Comparison of ENCODE assay signal across 14 cellular contexts in the genomic region with DNA sequence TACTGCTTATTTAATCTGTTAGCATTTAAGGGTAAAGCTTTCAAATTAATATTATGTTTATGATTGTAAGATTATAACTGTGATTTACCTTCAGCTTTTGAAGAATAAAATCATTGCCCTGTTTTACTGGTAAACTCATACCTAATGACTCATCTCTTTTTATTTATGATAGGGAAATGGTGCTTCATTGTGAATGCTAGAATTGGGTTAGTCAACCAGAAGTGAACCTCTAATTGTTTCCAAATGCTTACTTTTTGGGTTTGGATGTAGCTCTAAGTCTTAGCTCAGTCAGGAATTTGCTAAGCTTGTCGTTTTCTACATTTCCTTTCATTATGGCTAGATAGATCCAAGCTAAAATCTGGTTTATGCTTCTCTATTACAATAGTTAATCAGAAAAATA. TPM values are rescaled to one million over a fixed set of nuclear protein-coding genes. Genes with fewer than 3 reads are reported as not detected.
DNase-seq lines count a peak whose midpoint lies in the region; ATAC-seq and TF ChIP-seq lines count a peak whose summit lies in the region.
"Had no signal": no experiment of that assay in that cellular context is flagged by ENCODE, and none has a peak within 500 bp of the region (broad histone marks: within the 10 kb centered on the region; RNA-seq: fewer than 3 reads in every experiment).

No MANE protein-coding gene starts in this region.

- H3K36me3 Mint-ChIP-seq in activated naive CD4-positive, alpha-beta T cell treated with anti-CD3 and anti-CD28 coated beads, Interleukin-2, amount 50 U/mL, for 72 hours, result peaks cover 21 to 58% of the 10 kb centered on the region in 2 donors
- peaks cover 43% of the 10 kb centered on the region for H3K36me3 Mint-ChIP-seq in CD8-positive, alpha-beta T cell

- peaks cover 4 to 35% of the 10 kb centered on the region in 2 donors for H3K9me3 Mint-ChIP-seq in activated naive CD4-positive, alpha-beta T cell treated with anti-CD3 and anti-CD28 coated beads, Interleukin-2, amount 50 U/mL, for 72 hours
- peaks cover 13% of the 10 kb centered on the region for H3K9me3 Mint-ChIP-seq in CD8-positive, alpha-beta T cell

- H3K4me3 ChIP-seq in SK-N-MC, result peak overlapping the region; percentile 58
- H3K4me3 ChIP-seq in CD8-positive, alpha-beta T cell (ENCODE audit: low read depth, low read length), result no peak overlapping the region
- H3K4me3 ChIP-seq: heart left ventricle had no signal

- no peak for DNase-seq in activated naive CD4-positive, alpha-beta T cell treated with anti-CD3 and anti-CD28 coated beads, Interleukin-2, amount 50 U/mL, for 72 hours (ENCODE audit: low spot score in 2 of 2)
- no peak for DNase-seq in activated naive CD4-positive, alpha-beta T cell (lab: John Stamatoyannopoulos, UW)
- peak; percentile 92 for DNase-seq in SK-N-MC (ENCODE audit: low read depth, low spot score)
- DNase-seq in fibroblast of peridontal ligament (ENCODE audit: extremely low read depth), result peak; percentile 98
- peak; percentile 90 for DNase-seq in stromal cell of bone marrow (ENCODE audit: low read depth)
- DNase-seq in KBM-7, result no peak
- no peak for DNase-seq in NCI-H2227 (lab: John Stamatoyannopoulos, UW; ENCODE audit: unreplicated experiment)
- DNase-seq in CD8-positive, alpha-beta T cell, result no peak
- DNase-seq: activated CD4-positive, alpha-beta T cell treated with anti-CD3 and anti-CD28 coated beads, Interleukin-2, amount 50 U/mL, for 48 hours; caudate nucleus; CD4-positive, CD25-positive, alpha-beta regulatory T cell; heart left ventricle; NCI-H2171 treated with DMSO at 0.1 percent for 48 hours had no signal

- ATAC-seq in activated naive CD4-positive, alpha-beta T cell treated with anti-CD3 and anti-CD28 coated beads, Interleukin-2, amount 50 U/mL, for 72 hours, result peak; percentile 13 to 68
- no peak for ATAC-seq in CD8-positive, alpha-beta T cell

- intact Hi-C loops in CD8-positive, alpha-beta T cell (cut with DNase I, micrococcal nuclease), result no loop called here

- in situ Hi-C loops in KBM-7 (cut with MboI; ENCODE audit: low pct_unique_long_range_greater_than_20kb, low sequenced_read_pairs), result no loop called here

- peaks cover 14% of the 10 kb centered on the region for H3K36me3 ChIP-seq in SK-N-MC (ENCODE audit: insufficient read depth, low read length)
- H3K36me3 ChIP-seq in CD8-positive, alpha-beta T cell (ENCODE audit: insufficient read depth, low read length), result no peaks in the 10 kb centered on the region

- no peak overlapping the region for H3K4me3 Mint-ChIP-seq in CD8-positive, alpha-beta T cell
- H3K4me3 Mint-ChIP-seq: CD4-positive, CD25-positive, alpha-beta regulatory T cell; stimulated activated naive CD8-positive, alpha-beta T cell treated with anti-CD3 and anti-CD28 coated beads, Interleukin-15, Interleukin-2, amounts not matched to agents 100 ng/mL and 50 ng/mL, for 24 hours had no signal

- H3K9me3 ChIP-seq in SK-N-MC (ENCODE audit: low read depth, low read length), result no peaks in the 10 kb centered on the region
- no peaks in the 10 kb centered on the region for H3K9me3 ChIP-seq in CD8-positive, alpha-beta T cell (ENCODE audit: low read length)
- H3K9me3 ChIP-seq: heart left ventricle had no signal

- peak overlapping the region; percentile 99 for H3K27ac ChIP-seq in SK-N-MC
- H3K27ac ChIP-seq in CD8-positive, alpha-beta T cell (ENCODE audit: low read depth, low read length), result no peak overlapping the region

- H3K27me3 Mint-ChIP-seq in CD8-positive, alpha-beta T cell (ENCODE audit: low read depth), result no peaks in the 10 kb centered on the region
- H3K27me3 Mint-ChIP-seq: CD4-positive, CD25-positive, alpha-beta regulatory T cell; stimulated activated naive CD8-positive, alpha-beta T cell treated with anti-CD3 and anti-CD28 coated beads, Interleukin-15, Interleukin-2, amounts not matched to agents 100 ng/mL and 50 ng/mL, for 24 hours had no signal

- peaks cover 9% of the 10 kb centered on the region for H3K4me1 ChIP-seq in CD8-positive, alpha-beta T cell (ENCODE audit: insufficient read depth, low read length)

- TF ChIP-seq CTCF in CD8-positive, alpha-beta T cell (IDR thresholded peaks at IDR 0.05), result no peak

- CTCF ChIA-PET in CD8-positive, alpha-beta T cell (lab: Charles Lee), result interaction anchor here (1.0 kb wide), 1 partner anchor 20 kb away, joined by 3 read pairs; no protein-coding TSS in a partner anchor

- peaks cover 55% of the 10 kb centered on the region for H3K4me1 Mint-ChIP-seq in CD8-positive, alpha-beta T cell (ENCODE audit: low read depth)

- peak overlapping the region; percentile 70 for H3K9ac ChIP-seq in SK-N-MC (ENCODE audit: insufficient read length)

- POLR2A ChIA-PET in CD8-positive, alpha-beta T cell (lab: Charles Lee), result interaction anchor here (1.0 to 1.3 kb wide), 2 partner anchors 281 to 290 kb away, joined by 3 to 6 read pairs; a partner anchor contains a TSS

- no peaks in the 10 kb centered on the region for H3K27me3 ChIP-seq in CD8-positive, alpha-beta T cell (ENCODE audit: insufficient read depth, low read length)
- H3K27me3 ChIP-seq: heart left ventricle had no signal

- H3K27ac Mint-ChIP-seq in activated naive CD4-positive, alpha-beta T cell treated with anti-CD3 and anti-CD28 coated beads, Interleukin-2, amount 50 U/mL, for 72 hours, result peak overlapping the region in 1 of 2 donors; percentile 46
- H3K27ac Mint-ChIP-seq in CD8-positive, alpha-beta T cell, result no peak overlapping the region
- H3K27ac Mint-ChIP-seq: CD4-positive, CD25-positive, alpha-beta regulatory T cell; stimulated activated naive CD8-positive, alpha-beta T cell treated with anti-CD3 and anti-CD28 coated beads, Interleukin-15, Interleukin-2, amounts not matched to agents 100 ng/mL and 50 ng/mL, for 24 hours had no signal

RNA-seq across cellular contexts. Expression of a gene that starts 59.4 kb away (rescaled TPM):
- 10 to 100 TPM; 39.0 to 42.2 TPM for total RNA-seq in activated naive CD4-positive, alpha-beta T cell treated with anti-CD3 and anti-CD28 coated beads, Interleukin-2, amount 50 U/mL, for 72 hours
- 10 to 100 TPM; 18.8 to 20.2 TPM for total RNA-seq in CD8-positive, alpha-beta T cell

Comparison
In these comparisons a context has a peak if more than half of its experiments do, and no peak if none do; other contexts are left out.
1. DNase-seq: peak in SK-N-MC (single experiment), fibroblast of peridontal ligament (single experiment) and stromal cell of bone marrow (single experiment); none in activated naive CD4-positive, alpha-beta T cell treated with anti-CD3 and anti-CD28 coated beads, Interleukin-2, amount 50 U/mL, for 72 hours (0 of 2), activated naive CD4-positive, alpha-beta T cell (0 of 4), KBM-7 (single experiment), NCI-H2227 (single experiment) and CD8-positive, alpha-beta T cell (0 of 7).